In the genomic region with DNA sequence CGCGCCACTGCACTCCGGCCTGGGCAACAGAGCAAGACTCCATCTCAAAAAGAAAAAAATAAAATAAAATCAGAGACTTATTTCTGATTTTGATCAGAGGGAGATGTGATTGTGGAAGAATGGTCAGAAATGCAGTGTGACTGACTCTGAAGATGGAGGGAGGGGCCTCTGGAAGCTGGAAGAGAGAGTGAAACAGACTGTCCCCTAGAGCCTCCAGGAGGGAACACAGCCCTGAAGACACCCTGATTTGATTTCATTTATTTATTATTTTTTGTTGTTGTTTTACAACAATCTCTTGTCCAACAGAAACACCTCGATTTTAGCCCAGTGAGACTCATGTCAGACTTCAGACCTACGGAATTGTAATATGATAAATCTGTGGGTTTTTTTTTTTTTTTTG, we compare ENCODE assay signal across 13 cellular contexts. TPM values are rescaled to one million over a fixed set of nuclear protein-coding genes. Genes with fewer than 3 reads are reported as not detected.
DNase-seq lines count a peak whose midpoint lies in the region; ATAC-seq and TF ChIP-seq lines count a peak whose summit lies in the region.
"Had no signal": no experiment of that assay in that cellular context is flagged by ENCODE, and none has a peak within 500 bp of the region (broad histone marks: within the 10 kb centered on the region; RNA-seq: fewer than 3 reads in every experiment).

No MANE protein-coding gene starts in this region.

- H3K27ac ChIP-seq in RWPE2 (ENCODE audit: poor library complexity, severe bottlenecking) (no peak overlapping the region), fibroblast of lung (ENCODE audit: insufficient read depth, low read length) (no peak overlapping the region)

- H3K4me3 ChIP-seq in RWPE2 (ENCODE audit: severe bottlenecking): no peak overlapping the region
- H3K4me3 ChIP-seq in fibroblast of lung (replicated peaks in 1 of 4; ENCODE audit: control extremely low read depth in 1 of 4, insufficient read depth in 1 of 4, low read depth in 3 of 4, low read length in 4 of 4): no peak overlapping the region

- peak; percentile 19 for TF ChIP-seq CTCF in GM12873 (IDR thresholded peaks at IDR 0.05; ENCODE audit: insufficient read depth, low read depth, low read length, missing control alignments)
- TF ChIP-seq CTCF in RWPE2 (IDR thresholded peaks at IDR 0.05; ENCODE audit: poor library complexity, severe bottlenecking): no peak
- peak; percentile 22 to 32 for TF ChIP-seq CTCF in fibroblast of lung (conservative IDR thresholded peaks at IDR 0.05 in 1 of 2, IDR thresholded peaks at IDR 0.05 in 1 of 2; ENCODE audit: low read depth in 1 of 2, low read length in 2 of 2)

- TF ChIP-seq POLR2A in GM18505 (IDR thresholded peaks at IDR 0.05; ENCODE audit: borderline replicate concordance, extremely low read depth, insufficient read depth, insufficient read length): no peak

- ATAC-seq in RWPE2 (ENCODE audit: low read depth) (peak; percentile 52; the same call in 1 of the 3 replicates), GM18505 (IDR thresholded peaks at IDR 0.05; ENCODE audit: unreplicated experiment) (no peak)

- no peak overlapping the region for H3K4me2 ChIP-seq in fibroblast of lung (ENCODE audit: extremely low read depth, insufficient read depth, low read length)

- H3K9ac ChIP-seq in fibroblast of lung (ENCODE audit: insufficient read depth, low read length): no peak overlapping the region

- H3K36me3 ChIP-seq in RWPE2 (ENCODE audit: low read depth) (0 out of 2 replicates have a peak, but pooled peaks cover under 1% of the 10 kb centered on the region), fibroblast of lung (ENCODE audit: control insufficient read depth, insufficient read depth, low read length) (no peaks in the 10 kb centered on the region)

- H3K9me3 ChIP-seq in RWPE2 (ENCODE audit: severe bottlenecking) (no peaks in the 10 kb centered on the region), fibroblast of lung (ENCODE audit: control insufficient read depth, insufficient read depth, low read depth, low read length) (no peaks in the 10 kb centered on the region)

- H4K20me1 ChIP-seq in fibroblast of lung (ENCODE audit: control insufficient read depth, extremely low read depth, insufficient read depth, low read length): no peaks in the 10 kb centered on the region

- H3K27me3 ChIP-seq in RWPE2 (ENCODE audit: insufficient read depth, poor library complexity, severe bottlenecking): no peaks in the 10 kb centered on the region
- no peaks in the 10 kb centered on the region for H3K27me3 ChIP-seq in fibroblast of lung (ENCODE audit: control insufficient read depth, insufficient read depth, low read length)

- DNase-seq in A172 (ENCODE audit: low spot score) (peak; percentile 34), RWPE2 (ENCODE audit: low spot score) (no peak), fibroblast of lung (ENCODE audit: low read depth in 2 of 2) (peak in 1 of 2 donors; percentile 16), COLO829 (ENCODE audit: low spot score) (no peak), NOMO-1 treated with dmso at 0.1 percent for 144 hours (lab: John Stamatoyannopoulos, UW; ENCODE audit: unreplicated experiment) (no peak), NCI-H1417 treated with DMSO at 0.1 percent for 48 hours (lab: John Stamatoyannopoulos, UW) (no peak)
- DNase-seq: activated CD4-positive, CD25-positive, alpha-beta regulatory T cell treated with anti-CD3 and anti-CD28 coated beads, Interleukin-2, amount 50 U/mL, for 72 hours; activated gamma-delta T cell treated with Interleukin-2 at 50 U/mL for 16 hours; CD8-positive, alpha-beta memory T cell; MV-4-11; nephron progenitor cell had no signal

- H2AFZ ChIP-seq in fibroblast of lung (ENCODE audit: low read length): no peak overlapping the region

- H3K4me1 ChIP-seq in RWPE2 (ENCODE audit: insufficient read depth, poor library complexity, severe bottlenecking): no peaks in the 10 kb centered on the region
- H3K4me1 ChIP-seq in fibroblast of lung (ENCODE audit: control insufficient read depth, extremely low read depth, insufficient read depth, low read length): no peaks in the 10 kb centered on the region

- no peaks in the 10 kb centered on the region for H3K79me2 ChIP-seq in fibroblast of lung (ENCODE audit: control insufficient read depth, insufficient read depth, low read length)

RNA-seq across cellular contexts. Expression of gene BCL7C, which starts 26.1 kb away (rescaled TPM):
- total RNA-seq in A172 (2014; rRNA removed; shearing (Covaris generic)): 57.3 and 60.8 TPM in 2 replicates
- 28.2 and 31.3 TPM in 2 replicates for total RNA-seq in fibroblast of lung
- 24.8 and 25.6 TPM in 2 replicates for polyA plus RNA-seq in fibroblast of lung
- 31.0 and 45.2 TPM in 2 replicates for polyA plus RNA-seq in fibroblast of lung (2012)
- polyA minus RNA-seq in fibroblast of lung (ENCODE audit: low replicate concordance): 5.8 and 9.5 TPM in 2 replicates

RNA-seq across cellular contexts. Expression of gene CTF1, which starts 28.7 kb away (rescaled TPM):
- 1.9 and 2.3 TPM in 2 replicates for total RNA-seq in A172 (2014; rRNA removed; shearing (Covaris generic))
- total RNA-seq in fibroblast of lung: 1.8 and 5.3 TPM in 2 replicates
- polyA plus RNA-seq in fibroblast of lung: 8.8 and 9.8 TPM in 2 replicates
- 9.3 and 10.5 TPM in 2 replicates for polyA plus RNA-seq in fibroblast of lung (2012)
- 19.1 and 31.8 TPM in 2 replicates for polyA minus RNA-seq in fibroblast of lung (ENCODE audit: low replicate concordance)
- polyA plus RNA-seq: CD8-positive, alpha-beta memory T cell had no signal

RNA-seq across cellular contexts. Expression of gene FBXL19, which starts 55.6 kb away (rescaled TPM):
- 18.7 and 32.5 TPM in 2 replicates for total RNA-seq in A172 (2014; rRNA removed; shearing (Covaris generic))
- 13.1 and 14.5 TPM in 2 replicates for total RNA-seq in fibroblast of lung
- polyA plus RNA-seq in fibroblast of lung: 3.1 and 3.9 TPM in 2 replicates
- polyA plus RNA-seq in fibroblast of lung (2012): 9.6 and 12.5 TPM in 2 replicates
- 6.6 and 7.8 TPM in 2 replicates for polyA minus RNA-seq in fibroblast of lung (ENCODE audit: low replicate concordance)
